In genomic region chr12:38823314-38823713, GRCh38 we compare ENCODE assay signal across 23 cellular contexts.
A peak's percentile ranks its signal among the peaks of the same experiment; 100 is the strongest.
DNase-seq lines count a peak whose midpoint lies in the region; TF ChIP-seq lines count a peak whose summit lies in the region.
"Had no signal": no experiment of that assay in that cellular context is flagged by ENCODE, and none has a peak within 500 bp of the region (broad histone marks: within the 10 kb centered on the region; RNA-seq: fewer than 3 reads in every experiment).

No MANE protein-coding gene starts in this region.

- H3K27me3 ChIP-seq in neural cell (ENCODE audit: insufficient read depth, low read depth, low read length) (no peaks in the 10 kb centered on the region), smooth muscle cell (ENCODE audit: low read depth) (no peaks in the 10 kb centered on the region)
- H3K27me3 ChIP-seq: BE2C had no signal

- peaks cover 10% of the 10 kb centered on the region for H3K4me1 ChIP-seq in smooth muscle cell (ENCODE audit: low read depth)
- H3K4me1 ChIP-seq: HAP-1 had no signal

- TF ChIP-seq CTCF in neural cell (IDR thresholded peaks at IDR 0.05; ENCODE audit: poor library complexity, severe bottlenecking) (no peak), smooth muscle cell (IDR thresholded peaks at IDR 0.05; ENCODE audit: borderline replicate concordance, insufficient read depth, poor library complexity, severe bottlenecking) (no peak)

- H4K20me1 ChIP-seq in neural cell (ENCODE audit: insufficient read depth) (no peaks in the 10 kb centered on the region), smooth muscle cell (ENCODE audit: low read depth) (no peaks in the 10 kb centered on the region)

- no peak for TF ChIP-seq EP300 in neural cell (conservative IDR thresholded peaks at IDR 0.05; ENCODE audit: poor library complexity, severe bottlenecking)

- H3K9me2 ChIP-seq in neural cell (ENCODE audit: insufficient read depth, low read length), result no peaks in the 10 kb centered on the region

- no peaks in the 10 kb centered on the region for H3K79me2 ChIP-seq in neural cell (replicated peaks; ENCODE audit: insufficient read depth, low read length)
- H3K79me2 ChIP-seq in smooth muscle cell (ENCODE audit: low read depth), result peaks cover 10% of the 10 kb centered on the region

- TF ChIP-seq RAD21 in neural cell (conservative IDR thresholded peaks at IDR 0.05), result no peak

- H3F3A ChIP-seq in neural cell (ENCODE audit: insufficient read depth, low read length, poor library complexity, severe bottlenecking), result no peaks in the 10 kb centered on the region
- no peaks in the 10 kb centered on the region for H3F3A ChIP-seq in smooth muscle cell (ENCODE audit: low read depth)

- H3K9ac ChIP-seq in neural cell (ENCODE audit: low read length), result no peak overlapping the region
- no peak overlapping the region for H3K9ac ChIP-seq in smooth muscle cell (ENCODE audit: low read depth)
- H3K9ac ChIP-seq: KMS-11 had no signal

- H3K4me2 ChIP-seq in neural cell (ENCODE audit: low read length), result no peak overlapping the region
- H3K4me2 ChIP-seq in smooth muscle cell, result no peak overlapping the region
- H3K4me2 ChIP-seq: KMS-11 had no signal

- peak overlapping the region; percentile 17 for H3K27ac ChIP-seq in neural cell (ENCODE audit: low read length)
- H3K27ac ChIP-seq in smooth muscle cell (ENCODE audit: low read depth), result no peak overlapping the region
- H3K27ac ChIP-seq: 22Rv1, HL-60, KMS-11, RWPE1 had no signal

- 86% methylated on average over 2 of the region's 2 CpGs for WGBS in smooth muscle cell (ENCODE audit: low lambda C conversion rate)

- H3K9me3 ChIP-seq in neural cell (ENCODE audit: low read length) (no peaks in the 10 kb centered on the region), smooth muscle cell (replicated peaks; ENCODE audit: low read depth) (no peaks in the 10 kb centered on the region)
- H3K9me3 ChIP-seq: BE2C, HAP-1 had no signal

- peak; percentile 29 for DNase-seq in DMS53 (lab: John Stamatoyannopoulos, UW)
- DNase-seq in DMS53 treated with DMSO at 0.1 percent for 48 hours (lab: John Stamatoyannopoulos, UW; ENCODE audit: unreplicated experiment), result no peak
- peak; percentile 1 for DNase-seq in globus pallidus (ENCODE audit: low spot score)
- no peak for DNase-seq in AML-193 (lab: John Stamatoyannopoulos, UW)
- DNase-seq in GM19238 (ENCODE audit: insufficient read length, low spot score), result no peak
- DNase-seq in smooth muscle cell (lab: John Stamatoyannopoulos, UW; ENCODE audit: unreplicated experiment), result no peak
- DNase-seq: BE2C, DMS153, GOT3, HFFc6, MM.1S, NCI-H2029 treated with DMSO at 0.1 percent for 48 hours, NCI-H2171, NCI-H226, NCI-H510A, NCI-H69, SHP77 had no signal

- H3K4me3 ChIP-seq in neural cell (ENCODE audit: low read length) (no peak overlapping the region), smooth muscle cell (no peak overlapping the region)
- H3K4me3 ChIP-seq: HAP-1 had no signal

- no peaks in the 10 kb centered on the region for H3K36me3 ChIP-seq in neural cell (ENCODE audit: insufficient read depth, low read length)
- H3K36me3 ChIP-seq in smooth muscle cell (ENCODE audit: low read depth), result no peaks in the 10 kb centered on the region

- H2AFZ ChIP-seq in neural cell (ENCODE audit: low read depth, low read length) (no peak overlapping the region), smooth muscle cell (ENCODE audit: low read depth) (no peak overlapping the region)

TF ChIP-seq in neural cell, 6 proteins besides CTCF, POLR2A, EP300 and RAD21:
- no peak for TF ChIP-seq EZH2 (IDR thresholded peaks at IDR 0.05; ENCODE audit: borderline replicate concordance, insufficient read depth, low read length, poor library complexity, severe bottlenecking)
- TF ChIP-seq MXI1 (conservative IDR thresholded peaks at IDR 0.05; ENCODE audit: poor library complexity, severe bottlenecking), result no peak
- TF ChIP-seq REST (IDR thresholded peaks at IDR 0.05; ENCODE audit: borderline replicate concordance), result peak; percentile 42
- TF ChIP-seq TAF1 (IDR thresholded peaks at IDR 0.05; ENCODE audit: low read depth), result no peak

Comparison
In these comparisons a context has a peak if more than half of its experiments do, and no peak if none do; other contexts are left out.
1. DNase-seq: peak in DMS53 (single experiment) and globus pallidus (single experiment); none in DMS53 treated with DMSO at 0.1 percent for 48 hours (single experiment), AML-193 (0 of 2), GM19238 (single experiment) and smooth muscle cell (single experiment).